20 cellular contexts compared by ENCODE assay signal in the genomic region with DNA sequence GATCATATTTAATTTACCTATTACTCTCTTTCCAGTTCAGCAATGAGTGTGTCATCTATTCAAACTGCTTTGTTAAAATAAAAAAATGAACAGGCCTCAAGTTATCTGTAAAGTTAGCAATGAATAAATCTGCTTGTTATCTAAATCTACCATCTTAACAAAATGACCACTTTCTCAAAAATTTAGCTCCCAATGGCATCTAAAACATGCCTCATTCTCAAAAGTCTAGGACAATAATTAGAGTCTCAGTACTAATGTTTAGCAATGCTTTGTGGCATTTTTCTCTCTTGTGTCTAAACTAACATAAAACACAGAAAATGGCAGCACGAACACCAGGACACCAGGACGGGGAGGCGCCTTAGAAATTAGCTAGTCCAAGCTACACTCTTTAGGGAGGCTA. TPM values are rescaled to one million over a fixed set of nuclear protein-coding genes. Genes with fewer than 3 reads are reported as not detected.
A peak's percentile ranks its signal among the peaks of the same experiment; 100 is the strongest.
DNase-seq lines count a peak whose midpoint lies in the region; ATAC-seq and TF ChIP-seq lines count a peak whose summit lies in the region.
"Had no signal": no experiment of that assay in that cellular context is flagged by ENCODE, and none has a peak within 500 bp of the region (broad histone marks: within the 10 kb centered on the region; RNA-seq: fewer than 3 reads in every experiment).

No MANE protein-coding gene starts in this region.

- H4K20me1 ChIP-seq in SK-N-SH (ENCODE audit: insufficient read depth) (no peaks in the 10 kb centered on the region), smooth muscle cell (ENCODE audit: low read depth) (peaks cover 4% of the 10 kb centered on the region)

- H3K27me3 ChIP-seq in SK-N-SH (ENCODE audit: insufficient read depth) (no peaks in the 10 kb centered on the region), smooth muscle cell (ENCODE audit: low read depth) (no peaks in the 10 kb centered on the region)
- H3K27me3 ChIP-seq: BLaER1 had no signal

- H3K4me3 ChIP-seq in SK-N-SH (ENCODE audit: low read depth in 2 of 2, low read length in 1 of 2) (no peak overlapping the region), smooth muscle cell (no peak overlapping the region)
- H3K4me3 ChIP-seq: BLaER1, HAP-1 had no signal

- H3K27ac Mint-ChIP-seq in nephron, result peak overlapping the region; percentile 6 to 72 (median 10)
- H3K27ac Mint-ChIP-seq: B cell; CD4-positive, CD25-positive, alpha-beta regulatory T cell; CD8-positive, alpha-beta T cell had no signal

- H3K9me2 ChIP-seq in SK-N-SH, result no peaks in the 10 kb centered on the region

- H3K9me3 Mint-ChIP-seq in nephron, result no peaks in the 10 kb centered on the region
- H3K9me3 Mint-ChIP-seq: CD8-positive, alpha-beta T cell had no signal

- no peak for TF ChIP-seq RAD21 in SK-N-SH (IDR thresholded peaks at IDR 0.05; ENCODE audit: low read length)

- peak overlapping the region in 1 of 3 experiments; percentile 46 for H3K4me3 Mint-ChIP-seq in nephron
- H3K4me3 Mint-ChIP-seq: B cell; CD8-positive, alpha-beta T cell had no signal

- WGBS in SK-N-SH (ENCODE audit: low lambda C conversion rate), result 93% methylated on average over 3 of the region's 3 CpGs
- 92% methylated on average over 3 of the region's 3 CpGs for WGBS in smooth muscle cell (ENCODE audit: low lambda C conversion rate)

- H3K9ac ChIP-seq in SK-N-SH (no peak overlapping the region), smooth muscle cell (ENCODE audit: low read depth) (no peak overlapping the region)
- H3K9ac ChIP-seq: BLaER1 had no signal

- no peaks in the 10 kb centered on the region for H3K36me3 Mint-ChIP-seq in nephron (ENCODE audit: low read depth)
- H3K36me3 Mint-ChIP-seq: CD4-positive, CD25-positive, alpha-beta regulatory T cell; CD8-positive, alpha-beta T cell had no signal

- no peaks in the 10 kb centered on the region for H3K36me3 ChIP-seq in SK-N-SH (replicated peaks in 1 of 2; ENCODE audit: control insufficient read depth in 1 of 2, insufficient read depth in 2 of 2, low read length in 1 of 2)
- H3K36me3 ChIP-seq in smooth muscle cell (ENCODE audit: low read depth), result no peaks in the 10 kb centered on the region
- H3K36me3 ChIP-seq: BLaER1, HAP-1 had no signal

- H2AFZ ChIP-seq in SK-N-SH (ENCODE audit: low read depth) (0 out of 2 replicates have a peak overlapping the region, but pooled peaks have one; percentile 8), smooth muscle cell (ENCODE audit: low read depth) (peak overlapping the region; percentile 9)

- peaks cover 12% of the 10 kb centered on the region for H3K79me2 ChIP-seq in SK-N-SH (ENCODE audit: insufficient read depth)
- peaks cover 11% of the 10 kb centered on the region for H3K79me2 ChIP-seq in smooth muscle cell (ENCODE audit: low read depth)

- no peak for TF ChIP-seq CTCF in SK-N-SH (IDR thresholded peaks at IDR 0.05)
- TF ChIP-seq CTCF in nephron (IDR thresholded peaks at IDR 0.05; ENCODE audit: unreplicated experiment in 3 of 3), result no peak
- TF ChIP-seq CTCF in smooth muscle cell (IDR thresholded peaks at IDR 0.05; ENCODE audit: borderline replicate concordance, insufficient read depth, poor library complexity, severe bottlenecking), result no peak

- H3K27me3 Mint-ChIP-seq in nephron (ENCODE audit: low read depth), result peaks cover 6% of the 10 kb centered on the region

- no peak for TF ChIP-seq EP300 in SK-N-SH (IDR thresholded peaks at IDR 0.05; ENCODE audit: borderline replicate concordance in 1 of 2, low read depth in 1 of 2, low read length in 1 of 2)

- H3F3A ChIP-seq in SK-N-SH (replicated peaks; ENCODE audit: insufficient read depth) (peaks cover 49% of the 10 kb centered on the region), smooth muscle cell (ENCODE audit: low read depth) (peaks cover 6% of the 10 kb centered on the region)

- DNase-seq in EH (ENCODE audit: low read depth) (peak; percentile 75), SK-N-SH (no peak), smooth muscle cell (lab: John Stamatoyannopoulos, UW; ENCODE audit: unreplicated experiment) (no peak)
- DNase-seq in activated T-cell treated with anti-CD3 and anti-CD28 coated beads, Interleukin-2, amount 50 U/mL, for 48 hours, result no peak
- DNase-seq: Caco-2; CD4-positive, CD25-positive, alpha-beta regulatory T cell; CD8-positive, alpha-beta T cell; DMS153; DND-41; EL; GDM1; GOT3 had no signal

- 0 out of 2 replicates have a peak overlapping the region, but pooled peaks have one; percentile 1 for H3K4me2 ChIP-seq in SK-N-SH
- H3K4me2 ChIP-seq in smooth muscle cell, result no peak overlapping the region
- H3K4me2 ChIP-seq: BLaER1 had no signal

- H3K4me1 ChIP-seq in SK-N-SH (ENCODE audit: control insufficient read depth in 1 of 2, insufficient read depth in 2 of 2, low read depth in 1 of 2, low read length in 1 of 2) (peaks cover 12 to 28% of the 10 kb centered on the region in 2 experiments; a peak in 3 of 4 replicates), smooth muscle cell (ENCODE audit: low read depth) (no peaks in the 10 kb centered on the region)

- H3K9me3 ChIP-seq in SK-N-SH, result no peaks in the 10 kb centered on the region
- H3K9me3 ChIP-seq in smooth muscle cell (replicated peaks; ENCODE audit: low read depth), result no peaks in the 10 kb centered on the region
- H3K9me3 ChIP-seq: BLaER1, Caco-2, HAP-1 had no signal

- peaks cover 15% of the 10 kb centered on the region for H3K4me1 Mint-ChIP-seq in nephron

- CTCF ChIA-PET in SK-N-SH (lab: Yijun Ruan, JAX), result interaction anchor here (1.0 to 1.9 kb wide), 3 partner anchors 44 to 130 kb away, joined by 3 to 7 read pairs (median 3); no protein-coding TSS in a partner anchor

- ATAC-seq in HG02981 (IDR thresholded peaks at IDR 0.05; ENCODE audit: unreplicated experiment), result no peak
- ATAC-seq in HG03520 (IDR thresholded peaks at IDR 0.05; ENCODE audit: unreplicated experiment), result no peak
- ATAC-seq: CD8-positive, alpha-beta T cell had no signal

- H3K27ac ChIP-seq in SK-N-SH (ENCODE audit: low read depth in 2 of 2, low read length in 1 of 2) (peak overlapping the region in 1 of 2 experiments; percentile 73; a peak in 2 of 4 replicates), smooth muscle cell (ENCODE audit: low read depth) (no peak overlapping the region)
- H3K27ac ChIP-seq: 22Rv1, BLaER1, C4-2B had no signal

- POLR2A ChIA-PET in SK-N-SH (lab: Yijun Ruan, JAX), result no interaction called here

TF ChIP-seq in SK-N-SH, 30 proteins besides CTCF, POLR2A, EP300 and RAD21:
- TF ChIP-seq JUND (IDR thresholded peaks at IDR 0.05) (0 out of 2 replicates have a peak, but pooled peaks have one; percentile 9), SIN3A (IDR thresholded peaks at IDR 0.05; ENCODE audit: borderline replicate concordance, low read depth, low read length) (no peak), ELF1 (IDR thresholded peaks at IDR 0.05) (no peak), TCF12 (IDR thresholded peaks at IDR 0.05) (peak; percentile 37; the same call in 1 of the 2 replicates), RFX5 (IDR thresholded peaks at IDR 0.05; ENCODE audit: low read length) (no peak)
- TF ChIP-seq, protein P1, sequence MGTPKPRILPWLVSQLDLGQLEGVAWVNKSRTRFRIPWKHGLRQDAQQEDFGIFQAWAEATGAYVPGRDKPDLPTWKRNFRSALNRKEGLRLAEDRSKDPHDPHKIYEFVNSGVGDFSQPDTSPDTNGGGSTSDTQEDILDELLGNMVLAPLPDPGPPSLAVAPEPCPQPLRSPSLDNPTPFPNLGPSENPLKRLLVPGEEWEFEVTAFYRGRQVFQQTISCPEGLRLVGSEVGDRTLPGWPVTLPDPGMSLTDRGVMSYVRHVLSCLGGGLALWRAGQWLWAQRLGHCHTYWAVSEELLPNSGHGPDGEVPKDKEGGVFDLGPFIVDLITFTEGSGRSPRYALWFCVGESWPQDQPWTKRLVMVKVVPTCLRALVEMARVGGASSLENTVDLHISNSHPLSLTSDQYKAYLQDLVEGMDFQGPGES (IDR thresholded peaks at IDR 0.05; ENCODE audit: low read depth, low read length), result no peak

RNA-seq across cellular contexts. Expression of a gene that starts 3.6 kb away (rescaled TPM):
- 37.9 and 41.4 TPM in 2 replicates for polyA plus RNA-seq in SK-N-SH (2012; rRNA removed)
- 46.4 and 46.7 TPM in 2 replicates for polyA plus RNA-seq in SK-N-SH (2012; cell fraction: cytosol; rRNA removed)
- 60.7 and 79.4 TPM in 2 replicates for polyA plus RNA-seq in SK-N-SH (2012; cell fraction: nucleus; rRNA removed)
- total RNA-seq in smooth muscle cell, result 23.1 and 24.1 TPM in 2 replicates
- polyA plus RNA-seq in smooth muscle cell, result 8.8 and 14.4 TPM in 2 replicates
- total RNA-seq: B cell; CD8-positive, alpha-beta T cell had no signal
- polyA plus RNA-seq: CD4-positive, CD25-positive, alpha-beta regulatory T cell had no signal
